In genomic region chr16:49453001-49453400, GRCh38 we compare ENCODE assay signal across 14 cellular contexts.
DNase-seq lines count a peak whose midpoint lies in the region; ATAC-seq and TF ChIP-seq lines count a peak whose summit lies in the region.
"Had no signal": no experiment of that assay in that cellular context is flagged by ENCODE, and none has a peak within 500 bp of the region (broad histone marks: within the 10 kb centered on the region; RNA-seq: fewer than 3 reads in every experiment).

No MANE protein-coding gene starts in this region.

- TF ChIP-seq CTCF in RWPE2 (IDR thresholded peaks at IDR 0.05; ENCODE audit: poor library complexity, severe bottlenecking) (no peak), lung (IDR thresholded peaks at IDR 0.05; ENCODE audit: control extremely low read depth, extremely low read depth) (no peak), vagina (IDR thresholded peaks at IDR 0.05) (no peak), OCI-LY7 (conservative IDR thresholded peaks at IDR 0.05; ENCODE audit: low read length) (no peak)

- no peak for TF ChIP-seq POLR2A in vagina (IDR thresholded peaks at IDR 0.05)

- POLR2A ChIA-PET in OCI-LY7 (lab: Charles Lee), result interaction anchor here (2.3 kb wide), 1 partner anchor 10 kb away, joined by 9 read pairs; no protein-coding TSS in a partner anchor

- CTCF ChIA-PET in OCI-LY7 (lab: Charles Lee; ENCODE audit: unreplicated experiment), result no interaction called here

- H3K4me1 ChIP-seq in RWPE2 (ENCODE audit: insufficient read depth, poor library complexity, severe bottlenecking), result no peaks in the 10 kb centered on the region
- H3K4me1 ChIP-seq in lung (ENCODE audit: control insufficient read depth in 2 of 2, insufficient read depth in 2 of 2, low read length in 2 of 2), result no peaks in the 10 kb centered on the region
- H3K4me1 ChIP-seq in vagina, result no peaks in the 10 kb centered on the region
- peaks cover 3% of the 10 kb centered on the region for H3K4me1 ChIP-seq in OCI-LY7 (ENCODE audit: insufficient read depth, low read length, poor library complexity, severe bottlenecking)
- H3K4me1 ChIP-seq: Caco-2, HAP-1, Peyer's patch had no signal

- no peak overlapping the region for H3K4me3 ChIP-seq in RWPE2 (ENCODE audit: severe bottlenecking)
- H3K4me3 ChIP-seq in lung, result no peak overlapping the region
- H3K4me3 ChIP-seq in vagina, result no peak overlapping the region
- no peak overlapping the region for H3K4me3 ChIP-seq in OCI-LY7 (ENCODE audit: low read depth, low read length, poor library complexity, severe bottlenecking)
- H3K4me3 ChIP-seq: HAP-1, Peyer's patch had no signal

- H3K27me3 ChIP-seq in RWPE2 (ENCODE audit: insufficient read depth, poor library complexity, severe bottlenecking) (peaks cover 15% of the 10 kb centered on the region), lung (ENCODE audit: control insufficient read depth, insufficient read depth) (no peaks in the 10 kb centered on the region), vagina (no peaks in the 10 kb centered on the region)
- H3K27me3 ChIP-seq: Peyer's patch had no signal

- H3K9me2 ChIP-seq in OCI-LY7 (ENCODE audit: insufficient read depth, low read length), result no peaks in the 10 kb centered on the region

- H3K9me3 ChIP-seq in RWPE2 (ENCODE audit: severe bottlenecking), result no peaks in the 10 kb centered on the region
- peaks cover 0 to 5% of the 10 kb centered on the region in 2 donors for H3K9me3 ChIP-seq in lung (ENCODE audit: control insufficient read depth in 2 of 2, insufficient read depth in 1 of 2, low read length in 1 of 2)
- H3K9me3 ChIP-seq in vagina, result no peaks in the 10 kb centered on the region
- H3K9me3 ChIP-seq in OCI-LY7 (ENCODE audit: low read length), result no peaks in the 10 kb centered on the region
- H3K9me3 ChIP-seq: HAP-1, Peyer's patch had no signal

- no peaks in the 10 kb centered on the region for H3K79me2 ChIP-seq in OCI-LY7 (ENCODE audit: insufficient read depth, low read depth, low read length)

- ATAC-seq in Right ventricle myocardium inferior (no peak), RWPE2 (ENCODE audit: low read depth) (no peak), lung (ENCODE audit: insufficient read depth, low FRiP score) (no peak), HG03432 (IDR thresholded peaks at IDR 0.05; ENCODE audit: unreplicated experiment) (no peak)

- H2AFZ ChIP-seq in OCI-LY7 (ENCODE audit: low read length), result no peak overlapping the region

- H4K20me1 ChIP-seq in OCI-LY7 (ENCODE audit: insufficient read depth, low read length), result no peaks in the 10 kb centered on the region

- WGBS in lung, 2 donors, result 86 to 91% methylated on average over 5 of the region's 5 CpGs

- DNase-seq in cardiac septum (ENCODE audit: low spot score) (peak; percentile 29), Right ventricle myocardium inferior (ENCODE audit: missing footprints) (no peak), RWPE2 (ENCODE audit: low spot score) (peak; percentile 30), lung (ENCODE audit: low spot score) (no peak), vagina (ENCODE audit: extremely low spot score in 2 of 2) (no peak), OCI-LY7 (ENCODE audit: low spot score) (no peak)
- DNase-seq: CD4-positive, CD25-positive, alpha-beta regulatory T cell; DMS153; NCI-H1694; Peyer's patch; SHP77 treated with DMSO at 0.1 percent for 48 hours had no signal

- H3K36me3 ChIP-seq in RWPE2 (ENCODE audit: low read depth), result no peaks in the 10 kb centered on the region
- H3K36me3 ChIP-seq in lung (ENCODE audit: control insufficient read depth in 2 of 2, insufficient read depth in 2 of 2, low read length in 2 of 2), result no peaks in the 10 kb centered on the region
- no peaks in the 10 kb centered on the region for H3K36me3 ChIP-seq in vagina
- no peaks in the 10 kb centered on the region for H3K36me3 ChIP-seq in OCI-LY7 (ENCODE audit: insufficient read depth, low read length)
- H3K36me3 ChIP-seq: HAP-1, Peyer's patch had no signal

- no TSS peak for BruUV-seq in OCI-LY7 (replicated peaks; lab: Mats Ljungman, UMichigan)

- H3K27ac ChIP-seq in RWPE2 (ENCODE audit: poor library complexity, severe bottlenecking) (no peak overlapping the region), lung (ENCODE audit: low read depth in 1 of 2, low read length in 1 of 2) (peak overlapping the region; percentile 28 to 40), vagina (peak overlapping the region; percentile 30), OCI-LY7 (ENCODE audit: low read depth, low read length, poor library complexity, severe bottlenecking) (no peak overlapping the region)
- H3K27ac ChIP-seq: Peyer's patch had no signal

- intact Hi-C loops in cardiac septum (cut with DNase I) (no loop called here), Right ventricle myocardium inferior (cut with DNase I) (no loop called here), vagina (cut with DNase I) (no loop called here), OCI-LY7 (cut with micrococcal nuclease; ENCODE audit: unreplicated experiment) (no loop called here)

- H3K4me2 ChIP-seq in OCI-LY7 (ENCODE audit: low read length), result no peak overlapping the region

Comparison
In these comparisons a context has a peak if more than half of its experiments do, and no peak if none do; other contexts are left out.
1. DNase-seq: peak in cardiac septum (single experiment) and RWPE2 (single experiment); none in Right ventricle myocardium inferior (single experiment), lung (single experiment), vagina (0 of 2) and OCI-LY7 (single experiment).
2. H3K27ac ChIP-seq: peak in lung (2 of 2) and vagina (single experiment); none in RWPE2 (single experiment) and OCI-LY7 (single experiment).